21 cellular contexts compared by ENCODE assay signal in genomic region chr2:5325523-5325922, GRCh38.
DNase-seq lines count a peak whose midpoint lies in the region; TF ChIP-seq lines count a peak whose summit lies in the region.
"Had no signal": no experiment of that assay in that cellular context is flagged by ENCODE, and none has a peak within 500 bp of the region (broad histone marks: within the 10 kb centered on the region; RNA-seq: fewer than 3 reads in every experiment).

No MANE protein-coding gene starts in this region.

- in situ Hi-C loops in GM13976 (cut with MboI; ENCODE audit: low sequenced_read_pairs, unreplicated experiment) = no loop called here

- no peak overlapping the region for H2BK12ac ChIP-seq in neuronal stem cell (ENCODE audit: low read length)

- DNase-seq in DMS53 (lab: John Stamatoyannopoulos, UW) = peak; percentile 66
- peak; percentile 28 for DNase-seq in DMS53 treated with DMSO at 0.1 percent for 48 hours (lab: John Stamatoyannopoulos, UW; ENCODE audit: unreplicated experiment)
- DNase-seq in neuronal stem cell (ENCODE audit: low spot score) = no peak
- no peak for DNase-seq in NCI-H1092 (lab: John Stamatoyannopoulos, UW)
- no peak for DNase-seq in GM13976 (ENCODE audit: low spot score)
- DNase-seq: 8988T; ACHN; BE2C; C1 segment of cervical spinal cord; CD4-positive, alpha-beta memory T cell; CD4-positive, CD25-positive, alpha-beta regulatory T cell; CD8-positive, alpha-beta memory T cell; COR-L47; DMS 273 treated with DMSO at 0.1 percent for 48 hours; DMS153; DMS79; DND-41; EL; GDM1 had no signal

- H3K4me2 ChIP-seq in neuronal stem cell (ENCODE audit: insufficient read depth, low read length, poor library complexity, severe bottlenecking) = no peak overlapping the region
- H3K4me2 ChIP-seq: BLaER1 had no signal

- H2AK5ac ChIP-seq in neuronal stem cell (ENCODE audit: low read depth, low read length) = no peak overlapping the region

- no peak overlapping the region for H3K27ac ChIP-seq in neuronal stem cell (replicated peaks; ENCODE audit: low read length)
- H3K27ac ChIP-seq: BLaER1 had no signal

- H3K36me3 ChIP-seq in neuronal stem cell (replicated peaks in 1 of 2; ENCODE audit: control insufficient read depth in 2 of 2, insufficient read depth in 2 of 2, low read length in 2 of 2) = no peaks in the 10 kb centered on the region
- H3K36me3 ChIP-seq: BE2C, BLaER1 had no signal

- H3K18ac ChIP-seq in neuronal stem cell (ENCODE audit: low read length) = peak overlapping the region; percentile 29

- H3K23ac ChIP-seq in neuronal stem cell (ENCODE audit: low read depth, low read length, poor library complexity) = no peak overlapping the region

- H3K9me3 ChIP-seq in neuronal stem cell (replicated peaks in 1 of 2; ENCODE audit: control insufficient read depth in 2 of 2, insufficient read depth in 1 of 2, low read depth in 1 of 2, low read length in 2 of 2) = no peaks in the 10 kb centered on the region
- H3K9me3 ChIP-seq: BE2C, BLaER1 had no signal

- H2BK5ac ChIP-seq in neuronal stem cell (ENCODE audit: low read length) = no peak overlapping the region

- peaks cover 0 to 2% of the 10 kb centered on the region in 2 donors for H3K4me1 ChIP-seq in neuronal stem cell (ENCODE audit: control insufficient read depth in 2 of 2, insufficient read depth in 1 of 2, low read depth in 1 of 2, low read length in 2 of 2)
- H3K4me1 ChIP-seq: BE2C, BLaER1 had no signal

- no peaks in the 10 kb centered on the region for H3K79me1 ChIP-seq in neuronal stem cell (ENCODE audit: low read depth, low read length)

- no peak overlapping the region for H3K9ac ChIP-seq in neuronal stem cell (ENCODE audit: low read depth, low read length, poor library complexity)
- H3K9ac ChIP-seq: BLaER1 had no signal

- no peak overlapping the region for H2BK15ac ChIP-seq in neuronal stem cell (ENCODE audit: low read length)

- H3K4me3 ChIP-seq in neuronal stem cell (ENCODE audit: low read length in 2 of 2) = no peak overlapping the region
- H3K4me3 ChIP-seq: BLaER1, GM12878 had no signal

- no peak overlapping the region for H4K8ac ChIP-seq in neuronal stem cell (ENCODE audit: low read depth, low read length)

- WGBS in neuronal stem cell (ENCODE audit: extremely low coverage in 2 of 2, insufficient read length in 2 of 2, insufficient replicate concordance in 1 of 2), 2 donors = no CpG with 5 or more reads among the region's 23 CpGs

- H2AFZ ChIP-seq in neuronal stem cell (ENCODE audit: low read length) = no peak overlapping the region

- no peak overlapping the region for H3K14ac ChIP-seq in neuronal stem cell (ENCODE audit: low read length)

- no peak overlapping the region for H2BK120ac ChIP-seq in neuronal stem cell (ENCODE audit: low read depth, low read length)

- H3K27me3 ChIP-seq in neuronal stem cell (ENCODE audit: control insufficient read depth in 3 of 3, insufficient read depth in 3 of 3, low read depth in 1 of 3, low read length in 3 of 3) = no peaks in the 10 kb centered on the region
- H3K27me3 ChIP-seq: BE2C, BLaER1 had no signal

- H4K91ac ChIP-seq in neuronal stem cell (ENCODE audit: low read depth, low read length, poor library complexity) = no peak overlapping the region

- H3K4ac ChIP-seq in neuronal stem cell (ENCODE audit: low read length) = peak overlapping the region; percentile 37

- no peak for TF ChIP-seq CTCF in GM13976 (IDR thresholded peaks at IDR 0.05; ENCODE audit: borderline replicate concordance, control extremely low read depth, extremely low read depth, insufficient read depth, missing control alignments)

Comparison
In these comparisons a context has a peak if more than half of its experiments do, and no peak if none do; other contexts are left out.
1. DNase-seq: peak in DMS53 (single experiment) and DMS53 treated with DMSO at 0.1 percent for 48 hours (single experiment); none in neuronal stem cell (single experiment), NCI-H1092 (single experiment) and GM13976 (single experiment).